In genomic region chr9:124214596-124215550, GRCh38 we compare ENCODE assay signal across 1 cellular context.
A peak's percentile ranks its signal among the peaks of the same experiment; 100 is the strongest.
TF ChIP-seq lines count a peak whose summit lies in the region.

No MANE protein-coding gene starts in this region.

TF ChIP-seq in HepG2, 621 proteins besides CTCF, POLR2A, EP300 and RAD21:
- TF ChIP-seq NFATC3 (CRISPR knock-in tag; IDR thresholded peaks at IDR 0.05) (no peak), ZNF598 (CRISPR knock-in tag; IDR thresholded peaks at IDR 0.05; ENCODE audit: borderline replicate concordance) (no peak)
- TF ChIP-seq, protein P1, sequence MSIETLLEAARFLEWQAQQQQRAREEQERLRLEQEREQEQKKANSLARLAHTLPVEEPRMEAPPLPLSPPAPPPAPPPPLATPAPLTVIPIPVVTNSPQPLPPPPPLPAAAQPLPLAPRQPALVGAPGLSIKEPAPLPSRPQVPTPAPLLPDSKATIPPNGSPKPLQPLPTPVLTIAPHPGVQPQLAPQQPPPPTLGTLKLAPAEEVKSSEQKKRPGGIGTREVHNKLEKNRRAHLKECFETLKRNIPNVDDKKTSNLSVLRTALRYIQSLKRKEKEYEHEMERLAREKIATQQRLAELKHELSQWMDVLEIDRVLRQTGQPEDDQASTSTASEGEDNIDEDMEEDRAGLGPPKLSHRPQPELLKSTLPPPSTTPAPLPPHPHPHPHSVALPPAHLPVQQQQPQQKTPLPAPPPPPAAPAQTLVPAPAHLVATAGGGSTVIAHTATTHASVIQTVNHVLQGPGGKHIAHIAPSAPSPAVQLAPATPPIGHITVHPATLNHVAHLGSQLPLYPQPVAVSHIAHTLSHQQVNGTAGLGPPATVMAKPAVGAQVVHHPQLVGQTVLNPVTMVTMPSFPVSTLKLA (IDR thresholded peaks at IDR 0.05): 0 out of 2 replicates have a peak, but pooled peaks have one; percentile 27
TF ChIP-seq in HepG2: peak in this region for 1.
